ENCODE assay signal across 12 cellular contexts in the genomic region with DNA sequence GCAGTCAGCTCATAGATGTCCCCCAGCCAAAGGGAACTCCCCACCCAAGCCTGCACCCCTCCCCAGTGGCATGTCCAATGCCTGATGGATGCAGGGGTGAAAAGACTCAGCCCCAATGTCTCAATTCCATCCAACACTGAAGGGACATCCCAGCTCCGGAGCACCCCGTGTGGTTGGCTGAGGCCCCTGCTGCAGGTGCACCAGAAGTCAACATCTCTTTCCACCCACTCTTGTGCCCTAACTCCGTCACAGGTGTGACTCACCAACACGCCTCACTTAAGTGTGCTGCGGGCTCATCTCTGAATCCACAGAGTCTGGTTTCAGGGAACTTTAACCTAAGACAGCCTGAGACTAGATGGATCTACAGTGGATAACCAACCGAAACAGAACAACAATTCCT. TPM values are rescaled to one million over a fixed set of nuclear protein-coding genes. Genes with fewer than 3 reads are reported as not detected.
DNase-seq lines count a peak whose midpoint lies in the region; ATAC-seq, FAIRE-seq and TF ChIP-seq lines count a peak whose summit lies in the region.
"Had no signal": no experiment of that assay in that cellular context is flagged by ENCODE, and none has a peak within 500 bp of the region (broad histone marks: within the 10 kb centered on the region; RNA-seq: fewer than 3 reads in every experiment).

No MANE protein-coding gene starts in this region.

- no peaks in the 10 kb centered on the region for H3K9me3 Mint-ChIP-seq in activated naive CD4-positive, alpha-beta T cell treated with anti-CD3 and anti-CD28 coated beads, Interleukin-2, amount 50 U/mL, for 72 hours

- H3K79me1 ChIP-seq in IMR-90 (ENCODE audit: low read depth in 1 of 2, low read length in 2 of 2): no peaks in the 10 kb centered on the region

- H3K27ac Mint-ChIP-seq in activated naive CD4-positive, alpha-beta T cell treated with anti-CD3 and anti-CD28 coated beads, Interleukin-2, amount 50 U/mL, for 72 hours: no peak overlapping the region

- no peaks in the 10 kb centered on the region for H4K20me1 ChIP-seq in IMR-90 (ENCODE audit: insufficient read depth, low read length)

- H2BK20ac ChIP-seq in IMR-90 (ENCODE audit: low read depth, low read length): no peak overlapping the region

- dilution Hi-C loops in IMR-90 (cut with HindIII; ENCODE audit: low sequenced_read_pairs, unreplicated experiment): no loop called here

- H2AK9ac ChIP-seq in IMR-90 (replicated peaks; ENCODE audit: low read depth, low read length, poor library complexity): no peak overlapping the region

- H3K36me3 ChIP-seq in IMR-90 (ENCODE audit: control insufficient read depth, insufficient read depth, low read length) (no peaks in the 10 kb centered on the region), kidney (ENCODE audit: control insufficient read depth in 1 of 2, insufficient read depth in 2 of 2, low read length in 2 of 2) (no peaks in the 10 kb centered on the region)

- no peak overlapping the region for H3K18ac ChIP-seq in IMR-90 (ENCODE audit: low read depth, low read length)

- TF ChIP-seq CTCF in IMR-90 (conservative IDR thresholded peaks at IDR 0.05; ENCODE audit: low read depth, low read length): no peak
- no peak for TF ChIP-seq CTCF in kidney (IDR thresholded peaks at IDR 0.05; ENCODE audit: borderline replicate concordance, extremely low read depth, insufficient read depth)

- H3K4ac ChIP-seq in IMR-90 (ENCODE audit: low read depth, low read length): no peak overlapping the region

- DNase-seq in DMS53 (lab: John Stamatoyannopoulos, UW) (peak; percentile 93), IMR-90 (peak; percentile 22), glomerular visceral epithelial cell (ENCODE audit: extremely low spot score) (no peak), NCI-H2029 (lab: John Stamatoyannopoulos, UW) (no peak), kidney (no peak)
- peak in 1 of 2 donors; percentile 16 for DNase-seq in activated naive CD4-positive, alpha-beta T cell treated with anti-CD3 and anti-CD28 coated beads, Interleukin-2, amount 50 U/mL, for 72 hours (ENCODE audit: low spot score in 2 of 2)
- DNase-seq in stimulated activated CD4-positive, alpha-beta T cell treated with anti-CD3 and anti-CD28 coated beads, Interleukin-12 subunit alpha, Interleukin-12 subunit beta, amount 100 ng/mL, for 48 hours (ENCODE audit: low read depth in 2 of 3, low spot score in 1 of 3): peak; percentile 9 to 48 (median 38)
- DNase-seq: central memory CD4-positive, alpha-beta T cell; NCI-H1092 had no signal

- FAIRE-seq in kidney (lab: Jason Lieb, UNC): no peak
- FAIRE-seq: G401.6 had no signal

- no peak for TF ChIP-seq RAD21 in IMR-90 (IDR thresholded peaks at IDR 0.05; ENCODE audit: low read length)

- no peak overlapping the region for H2BK5ac ChIP-seq in IMR-90 (ENCODE audit: low read depth, low read length, poor library complexity, severe bottlenecking)

- 59% methylated on average over 3 of the region's 6 CpGs; no CpG with 5 or more reads in 1 of the 2 experiments for WGBS in IMR-90 (ENCODE audit: extremely low coverage in 2 of 2, insufficient read length in 1 of 2), 2 experiments

- CTCF ChIA-PET in IMR-90 (lab: Yijun Ruan, JAX): no interaction called here

- H4K5ac ChIP-seq in IMR-90 (ENCODE audit: low read depth, low read length): no peak overlapping the region

- no peak overlapping the region for H2AK5ac ChIP-seq in IMR-90 (ENCODE audit: low read depth, low read length)

- H3K4me3 ChIP-seq in IMR-90 (ENCODE audit: insufficient read depth, low read depth, low read length): no peak overlapping the region
- no peak overlapping the region for H3K4me3 ChIP-seq in kidney (ENCODE audit: low read length in 2 of 2)
- H3K4me3 ChIP-seq: skin epidermis had no signal

- H3K23ac ChIP-seq in IMR-90 (ENCODE audit: low read depth, low read length): no peak overlapping the region

- H3K9ac ChIP-seq in IMR-90 (ENCODE audit: low read depth, low read length): no peak overlapping the region
- H3K9ac ChIP-seq in kidney (ENCODE audit: low read length in 2 of 2): no peak overlapping the region

- H3K4me1 ChIP-seq in IMR-90 (ENCODE audit: control insufficient read depth, insufficient read depth, low read length) (no peaks in the 10 kb centered on the region), kidney (ENCODE audit: control insufficient read depth in 1 of 2, insufficient read depth in 1 of 2, low read depth in 1 of 2, low read length in 2 of 2) (no peaks in the 10 kb centered on the region)

- no peak overlapping the region for H3K56ac ChIP-seq in IMR-90 (ENCODE audit: extremely low read depth, insufficient read depth, low read length)

- no peak overlapping the region for H2BK15ac ChIP-seq in IMR-90 (ENCODE audit: low read depth, low read length)

- H3K27me3 ChIP-seq in IMR-90 (ENCODE audit: control insufficient read depth, insufficient read depth, low read length): peaks cover 10% of the 10 kb centered on the region

- ATAC-seq in IMR-90 (ENCODE audit: low read depth) (no peak), HG03439 (IDR thresholded peaks at IDR 0.05; ENCODE audit: unreplicated experiment) (no peak)
- peak; percentile 93 to 98 for ATAC-seq in activated naive CD4-positive, alpha-beta T cell treated with anti-CD3 and anti-CD28 coated beads, Interleukin-2, amount 50 U/mL, for 72 hours

- intact Hi-C loops in IMR-90 (cut with micrococcal nuclease) (no loop called here), kidney (cut with DNase I) (no loop called here)

- H3K14ac ChIP-seq in IMR-90 (replicated peaks; ENCODE audit: low read depth, low read length): no peak overlapping the region

- no peaks in the 10 kb centered on the region for H3K9me1 ChIP-seq in IMR-90 (ENCODE audit: insufficient read depth, low read length)

- H2AFZ ChIP-seq in IMR-90 (replicated peaks; ENCODE audit: low read length, poor library complexity): no peak overlapping the region

- in situ Hi-C loops in IMR-90 (cut with MboI; ENCODE audit: low sequenced_read_pairs): no loop called here

- H4K91ac ChIP-seq in IMR-90 (ENCODE audit: insufficient read depth, low read depth, low read length): no peak overlapping the region

- H2BK120ac ChIP-seq in IMR-90 (ENCODE audit: low read depth, low read length): no peak overlapping the region

- no peaks in the 10 kb centered on the region for H3K36me3 Mint-ChIP-seq in activated naive CD4-positive, alpha-beta T cell treated with anti-CD3 and anti-CD28 coated beads, Interleukin-2, amount 50 U/mL, for 72 hours

- H4K8ac ChIP-seq in IMR-90 (ENCODE audit: low read depth in 2 of 2, low read length in 2 of 2): no peak overlapping the region

- POLR2A ChIA-PET in IMR-90 (lab: Charles Lee; ENCODE audit: unreplicated experiment): no interaction called here

- H3K4me2 ChIP-seq in IMR-90 (ENCODE audit: low read depth, low read length): no peak overlapping the region

- BruUV-seq in IMR-90 (replicated peaks; lab: Mats Ljungman, UMichigan): no TSS peak

- H3K27ac ChIP-seq in IMR-90 (ENCODE audit: insufficient read depth, low read length) (no peak overlapping the region), kidney (ENCODE audit: low read depth in 2 of 2, low read length in 2 of 2) (no peak overlapping the region)
- H3K27ac ChIP-seq: skin epidermis had no signal

- no peaks in the 10 kb centered on the region for H3K9me3 ChIP-seq in IMR-90 (ENCODE audit: control insufficient read depth, insufficient read depth, low read length)
- no peaks in the 10 kb centered on the region for H3K9me3 ChIP-seq in kidney (ENCODE audit: control insufficient read depth in 1 of 2, low read length in 2 of 2)

- no peak for TF ChIP-seq POLR2A in IMR-90 (IDR thresholded peaks at IDR 0.05; ENCODE audit: low read depth, low read length)

TF ChIP-seq in IMR-90, 13 proteins besides CTCF, POLR2A, EP300 and RAD21:
- TF ChIP-seq SMC3 (IDR thresholded peaks at IDR 0.05; ENCODE audit: low read depth, low read length): no peak
- TF ChIP-seq RCOR1 (IDR thresholded peaks at IDR 0.05; ENCODE audit: insufficient replicate concordance, low read length): no peak
- TF ChIP-seq MAFK (IDR thresholded peaks at IDR 0.05; ENCODE audit: low read depth, low read length): no peak
- no peak for TF ChIP-seq RFX5 (IDR thresholded peaks at IDR 0.05; ENCODE audit: low read depth, low read length)
- no peak for TF ChIP-seq MXI1 (IDR thresholded peaks at IDR 0.05; ENCODE audit: borderline replicate concordance, low read depth, low read length)
- no peak for TF ChIP-seq BHLHE40 (IDR thresholded peaks at IDR 0.05; ENCODE audit: low read depth, low read length)
- no peak for TF ChIP-seq CEBPB (IDR thresholded peaks at IDR 0.05; ENCODE audit: low read depth, low read length)
- TF ChIP-seq, protein P1, sequence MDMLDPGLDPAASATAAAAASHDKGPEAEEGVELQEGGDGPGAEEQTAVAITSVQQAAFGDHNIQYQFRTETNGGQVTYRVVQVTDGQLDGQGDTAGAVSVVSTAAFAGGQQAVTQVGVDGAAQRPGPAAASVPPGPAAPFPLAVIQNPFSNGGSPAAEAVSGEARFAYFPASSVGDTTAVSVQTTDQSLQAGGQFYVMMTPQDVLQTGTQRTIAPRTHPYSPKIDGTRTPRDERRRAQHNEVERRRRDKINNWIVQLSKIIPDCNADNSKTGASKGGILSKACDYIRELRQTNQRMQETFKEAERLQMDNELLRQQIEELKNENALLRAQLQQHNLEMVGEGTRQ (IDR thresholded peaks at IDR 0.05; ENCODE audit: low read depth, low read length): no peak
- no peak for TF ChIP-seq MAZ (IDR thresholded peaks at IDR 0.05; ENCODE audit: borderline replicate concordance, low read depth, low read length)
- no peak for TF ChIP-seq CHD1 (IDR thresholded peaks at IDR 0.05; ENCODE audit: low read depth, low read length)

RNA-seq across cellular contexts. Expression of a gene that starts 40.9 kb away (rescaled TPM):
- total RNA-seq in IMR-90 (2012; rRNA removed) (14.7 and 16.0 TPM in 2 replicates), kidney (19.8 TPM)
- polyA plus RNA-seq in IMR-90 (2012; rRNA removed) (10.0 and 10.3 TPM in 2 replicates), kidney (ENCODE audit: insufficient read depth, low read depth, low replicate concordance) (9.0 TPM)
- 5.8 and 6.4 TPM in 2 replicates for polyA plus RNA-seq in IMR-90 (2012; cell fraction: cytosol; rRNA removed)
- polyA plus RNA-seq in IMR-90 (2012; cell fraction: nucleus; rRNA removed; ENCODE audit: low replicate concordance): 15.5 and 19.3 TPM in 2 replicates
- 10 to 100 TPM in 1 of 2 donors, 1 to 10 TPM in 1; 5.2 to 17.4 TPM for total RNA-seq in activated naive CD4-positive, alpha-beta T cell treated with anti-CD3 and anti-CD28 coated beads, Interleukin-2, amount 50 U/mL, for 72 hours

Comparison
In these comparisons a context has a peak if more than half of its experiments do, and no peak if none do; other contexts are left out.
1. DNase-seq: peak in DMS53 (single experiment), IMR-90 (single experiment) and stimulated activated CD4-positive, alpha-beta T cell treated with anti-CD3 and anti-CD28 coated beads, Interleukin-12 subunit alpha, Interleukin-12 subunit beta, amount 100 ng/mL, for 48 hours (3 of 3); none in glomerular visceral epithelial cell (single experiment), NCI-H2029 (single experiment) and kidney (single experiment).
2. ATAC-seq: peak in activated naive CD4-positive, alpha-beta T cell treated with anti-CD3 and anti-CD28 coated beads, Interleukin-2, amount 50 U/mL, for 72 hours (2 of 2); none in IMR-90 (single experiment) and HG03439 (single experiment).